1 cellular context compared by ENCODE assay signal in genomic region chr10:77350711-77351119, GRCh38.
TF ChIP-seq lines count a peak whose summit lies in the region.

No MANE protein-coding gene starts in this region.

TF ChIP-seq in GM12878, 131 proteins besides CTCF, POLR2A, EP300 and RAD21 (continued from another document):
- TF ChIP-seq ZBTB4 (CRISPR knock-in tag; IDR thresholded peaks at IDR 0.05) (no peak), ZBTB33 (IDR thresholded peaks at IDR 0.05) (no peak), SMC3 (IDR thresholded peaks at IDR 0.05; ENCODE audit: borderline replicate concordance, low read length) (no peak), DPF2 (IDR thresholded peaks at IDR 0.05) (no peak), SMARCA5 (IDR thresholded peaks at IDR 0.05) (no peak), POU2F2 (IDR thresholded peaks at IDR 0.05; ENCODE audit: borderline replicate concordance, low read depth, low read length) (no peak), ZNF592 (IDR thresholded peaks at IDR 0.05) (no peak)
